ENCODE assay signal across 8 cellular contexts in the genomic region with DNA sequence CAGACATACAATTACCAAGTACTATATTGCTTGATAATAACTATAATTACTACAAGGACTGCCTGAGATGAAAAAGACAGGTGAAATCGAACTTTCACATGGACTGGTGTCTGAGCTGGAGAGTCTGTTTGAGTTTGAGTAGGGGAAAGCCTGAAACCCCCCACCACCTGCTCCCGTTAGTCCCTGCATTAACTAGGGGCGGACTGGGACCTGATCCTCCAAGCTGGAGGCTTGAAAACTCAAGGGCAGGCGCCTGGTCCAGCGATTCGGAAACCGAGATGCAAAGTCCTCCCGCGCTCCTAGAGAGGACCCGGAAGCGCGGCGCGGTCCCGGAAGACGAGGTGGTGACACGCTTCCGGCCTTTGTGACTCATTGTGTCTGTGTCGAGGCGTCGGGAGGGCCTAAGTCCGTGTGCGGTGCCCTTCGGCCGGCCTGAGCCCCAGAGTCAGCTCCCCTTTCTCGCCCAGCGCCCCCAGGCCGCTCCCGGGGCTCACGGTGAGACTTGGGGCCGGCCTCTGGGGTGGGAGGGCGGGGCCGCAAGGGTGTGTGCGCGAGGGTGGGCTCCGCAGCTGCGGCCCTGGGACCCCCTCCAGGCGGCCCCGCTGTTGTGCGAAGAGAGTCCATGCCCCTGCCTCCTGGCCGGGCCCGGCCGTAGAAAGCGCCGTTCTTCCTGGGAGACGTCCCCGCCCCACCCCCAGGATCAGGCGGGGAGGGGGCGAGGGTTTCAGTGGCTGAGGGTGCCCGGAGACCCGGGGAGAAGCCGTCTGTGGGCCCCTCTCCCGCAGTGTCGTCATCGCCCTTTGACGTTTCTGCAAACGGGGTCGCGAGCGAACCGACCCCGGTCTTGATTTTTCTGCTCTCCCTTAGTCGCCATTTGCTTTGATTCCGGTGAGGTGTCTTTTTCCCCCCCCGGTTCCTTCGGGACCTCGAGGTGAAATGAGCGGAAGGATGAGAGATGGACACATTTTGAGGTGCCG. TPM values are rescaled to one million over a fixed set of nuclear protein-coding genes. Genes with fewer than 3 reads are reported as not detected.
DNase-seq lines count a peak whose midpoint lies in the region; ATAC-seq and TF ChIP-seq lines count a peak whose summit lies in the region.

TSS of gene ZKSCAN1 (plus strand) at position 365 of the 977 bp plus-strand sequence. CDS start 7,911 bp downstream, outside the sequence.

- peaks cover 33% of the 10 kb centered on the region for H3K36me3 Mint-ChIP-seq in dendritic cell treated with granulocyte-macrophage colony-stimulating factor and Interleukin-4, amounts not matched to agents 40 ng/mL and 50 ng/mL, for 4 days (ENCODE audit: low read depth)

- H3K4me1 ChIP-seq in left lung = peaks cover 8 to 63% of the 10 kb centered on the region in 2 donors

- no peaks in the 10 kb centered on the region for H3K9me3 Mint-ChIP-seq in dendritic cell treated with granulocyte-macrophage colony-stimulating factor and Interleukin-4, amounts not matched to agents 40 ng/mL and 50 ng/mL, for 4 days

- intact Hi-C loops in dendritic cell treated with granulocyte-macrophage colony-stimulating factor and Interleukin-4, amounts not matched to agents 40 ng/mL and 50 ng/mL, for 4 days (cut with micrococcal nuclease) = loop anchor here (1.0 to 10.0 kb wide), 2 partner anchors 34 to 69 kb away; partner anchors contain the start of genes COPS6, ZNF3 and ZSCAN21
- intact Hi-C loops in left lung (cut with DNase I) = no loop called here

- peak; percentile 25 to 89 (median 81) for DNase-seq in C1 segment of cervical spinal cord (lab: John Stamatoyannopoulos, UW)
- peak; percentile 86 for DNase-seq in NCI-H526 treated with DMSO at 0.1 percent for 48 hours (lab: John Stamatoyannopoulos, UW)
- peak; percentile 70 to 82 for DNase-seq in activated CD4-positive, alpha-beta T cell treated with anti-CD3 and anti-CD28 coated beads, Interleukin-2, amount 50 U/mL, for 24 hours (ENCODE audit: low read depth in 1 of 2, low spot score in 1 of 2)
- DNase-seq in left lung = peak; percentile 89 to 96
- peak; percentile 82 for DNase-seq in stimulated activated CD4-positive, alpha-beta T cell treated with anti-CD3 and anti-CD28 coated beads, Interleukin-2, amount 100 ng/mL, for 4 hours (ENCODE audit: low read depth)

- no peaks in the 10 kb centered on the region for H3K9me3 ChIP-seq in left lung

- no peak for TF ChIP-seq CTCF in left lung (IDR thresholded peaks at IDR 0.05)

- no peaks in the 10 kb centered on the region for H3K27me3 ChIP-seq in left lung

- H3K4me3 ChIP-seq in left lung = peak within 1 kb of the TSS; percentile 94 to 100

- no peaks in the 10 kb centered on the region for H3K27me3 Mint-ChIP-seq in dendritic cell treated with granulocyte-macrophage colony-stimulating factor and Interleukin-4, amounts not matched to agents 40 ng/mL and 50 ng/mL, for 4 days

- ATAC-seq in GM19328 (IDR thresholded peaks at IDR 0.05; ENCODE audit: unreplicated experiment) (peak; percentile 93), HG03520 (IDR thresholded peaks at IDR 0.05; ENCODE audit: unreplicated experiment) (peak; percentile 93), left lung (peak; percentile 95)

- H3K27ac ChIP-seq in left lung = peak within 1 kb of the TSS; percentile 95 to 98

- H3K4me1 Mint-ChIP-seq in dendritic cell treated with granulocyte-macrophage colony-stimulating factor and Interleukin-4, amounts not matched to agents 40 ng/mL and 50 ng/mL, for 4 days (ENCODE audit: low read depth) = peaks cover 47% of the 10 kb centered on the region

- H3K4me3 Mint-ChIP-seq in dendritic cell treated with granulocyte-macrophage colony-stimulating factor and Interleukin-4, amounts not matched to agents 40 ng/mL and 50 ng/mL, for 4 days = peak within 1 kb of the TSS; percentile 81

- peak within 1 kb of the TSS; percentile 91 for H3K27ac Mint-ChIP-seq in dendritic cell treated with granulocyte-macrophage colony-stimulating factor and Interleukin-4, amounts not matched to agents 40 ng/mL and 50 ng/mL, for 4 days

- H3K36me3 ChIP-seq in left lung = no peaks in the 10 kb centered on the region

RNA-seq across cellular contexts. Expression of gene ZKSCAN1, which starts in this region (rescaled TPM):
- total RNA-seq in left lung = 10 to 100 TPM; 46.7 to 52.0 TPM

Comparison
In these comparisons a context has a peak if more than half of its experiments do, and no peak if none do; other contexts are left out.
1. Peak in every context shown above with its lines: DNase-seq, ATAC-seq, H3K4me3 ChIP-seq and H3K27ac ChIP-seq.